In genomic region chr11:69157822-69158231, GRCh38 we compare ENCODE assay signal across 20 cellular contexts. TPM values are rescaled to one million over a fixed set of nuclear protein-coding genes. Genes with fewer than 3 reads are reported as not detected.
A peak's percentile ranks its signal among the peaks of the same experiment; 100 is the strongest.
DNase-seq lines count a peak whose midpoint lies in the region; ATAC-seq and TF ChIP-seq lines count a peak whose summit lies in the region.
"Had no signal": no experiment of that assay in that cellular context is flagged by ENCODE, and none has a peak within 500 bp of the region (broad histone marks: within the 10 kb centered on the region; RNA-seq: fewer than 3 reads in every experiment).

No MANE protein-coding gene starts in this region.

- H3K9ac ChIP-seq in mucosa of stomach (ENCODE audit: low read length) = peak overlapping the region; percentile 31

- H3K27me3 ChIP-seq in H7 (ENCODE audit: control insufficient read depth, insufficient read depth, low read length) (no peaks in the 10 kb centered on the region), body of pancreas (no peaks in the 10 kb centered on the region), mucosa of stomach (ENCODE audit: control insufficient read depth, insufficient read depth, low read length) (peaks cover 15% of the 10 kb centered on the region), stomach (peaks cover 0 to 30% (median 0%) of the 10 kb centered on the region in 3 donors)

- peaks cover 5% of the 10 kb centered on the region for H3K9me3 Mint-ChIP-seq in mesothelial cell of epicardium
- H3K9me3 Mint-ChIP-seq: stimulated activated effector memory CD8-positive, alpha-beta T cell treated with anti-CD3 and anti-CD28 coated beads, Interleukin-12 subunit alpha, Interleukin-12 subunit beta, amount 100 ng/mL, for 72 hours had no signal

- peaks cover 4% of the 10 kb centered on the region for H3K27me3 Mint-ChIP-seq in mesothelial cell of epicardium (ENCODE audit: low read depth)
- H3K27me3 Mint-ChIP-seq: CD4-positive, CD25-positive, alpha-beta regulatory T cell had no signal

- H3K4me1 ChIP-seq in body of pancreas (peaks cover 28% of the 10 kb centered on the region), mucosa of stomach (ENCODE audit: control insufficient read depth, insufficient read depth, low read length) (peaks cover 13% of the 10 kb centered on the region), stomach (peaks cover 10 to 23% (median 15%) of the 10 kb centered on the region in 4 donors)
- H3K4me1 ChIP-seq: prostate gland had no signal

- H3K36me3 Mint-ChIP-seq in mesothelial cell of epicardium = no peaks in the 10 kb centered on the region
- H3K36me3 Mint-ChIP-seq: naive B cell; stimulated activated effector memory CD8-positive, alpha-beta T cell treated with anti-CD3 and anti-CD28 coated beads, Interleukin-12 subunit alpha, Interleukin-12 subunit beta, amount 100 ng/mL, for 72 hours had no signal

- H3K9me3 ChIP-seq in body of pancreas (no peaks in the 10 kb centered on the region), mucosa of stomach (ENCODE audit: control insufficient read depth, low read length) (no peaks in the 10 kb centered on the region), stomach (peaks cover 0 to 1% (median 0%) of the 10 kb centered on the region in 4 donors)
- H3K9me3 ChIP-seq: prostate gland had no signal

- TF ChIP-seq POLR2A in body of pancreas (IDR thresholded peaks at IDR 0.05) (no peak), stomach (IDR thresholded peaks at IDR 0.05) (no peak)

- DNase-seq in H7 (peak; percentile 56), body of pancreas (no peak), stomach (no peak), NCI-H524 treated with DMSO at 0.1 percent for 48 hours (lab: John Stamatoyannopoulos, UW) (no peak), mesothelial cell of epicardium (ENCODE audit: low spot score in 2 of 2, unreplicated experiment in 2 of 2) (no peak), SHP77 (lab: John Stamatoyannopoulos, UW) (no peak)
- DNase-seq: central memory CD4-positive, alpha-beta T cell; effector CD8-positive, alpha-beta T cell; glutamatergic neuron; MV-4-11; naive B cell; NCI-H2081 treated with DMSO at 0.1 percent for 48 hours; stimulated activated CD4-positive, alpha-beta T cell treated with anti-CD3 and anti-CD28 coated beads, Interleukin-15, amount 100 ng/mL, for 24 hours; T1000 had no signal

- no peak overlapping the region for H3K4me3 Mint-ChIP-seq in mesothelial cell of epicardium
- H3K4me3 Mint-ChIP-seq: activated T-helper 17 cell treated with anti-CD3 and anti-CD28 coated beads, Interleukin-2, amount 50 U/mL, for 72 hours; naive B cell; stimulated activated effector memory CD8-positive, alpha-beta T cell treated with anti-CD3 and anti-CD28 coated beads, Interleukin-12 subunit alpha, Interleukin-12 subunit beta, amount 100 ng/mL, for 72 hours had no signal

- no peak for TF ChIP-seq EP300 in stomach (IDR thresholded peaks at IDR 0.05)

- peaks cover 14% of the 10 kb centered on the region for H3K4me1 Mint-ChIP-seq in mesothelial cell of epicardium

- H3K27ac ChIP-seq in body of pancreas (peak overlapping the region; percentile 18 to 81 (median 72)), stomach (peak overlapping the region; percentile 30 to 70 (median 47))
- H3K27ac ChIP-seq: prostate gland had no signal

- H3K36me3 ChIP-seq in H7 (replicated peaks; ENCODE audit: control insufficient read depth, insufficient read depth, low read length) (no peaks in the 10 kb centered on the region), body of pancreas (replicated peaks in 1 of 2; ENCODE audit: insufficient read depth in 1 of 2, low read depth in 2 of 2) (no peaks in the 10 kb centered on the region), mucosa of stomach (ENCODE audit: control insufficient read depth, insufficient read depth, low read length) (no peaks in the 10 kb centered on the region), stomach (no peaks in the 10 kb centered on the region)
- H3K36me3 ChIP-seq: prostate gland had no signal

- H3K27ac Mint-ChIP-seq in mesothelial cell of epicardium = no peak overlapping the region
- H3K27ac Mint-ChIP-seq: activated T-helper 17 cell treated with anti-CD3 and anti-CD28 coated beads, Interleukin-2, amount 50 U/mL, for 72 hours; stimulated activated effector memory CD8-positive, alpha-beta T cell treated with anti-CD3 and anti-CD28 coated beads, Interleukin-12 subunit alpha, Interleukin-12 subunit beta, amount 100 ng/mL, for 72 hours had no signal

- 89 to 95% methylated on average over 11 to 12 of the region's 15 CpGs for WGBS in body of pancreas, 2 donors
- WGBS in stomach, 5 donors = 84 to 91% (median 89%) methylated on average over 5 to 15 of the region's 15 CpGs

- TF ChIP-seq CTCF in body of pancreas (IDR thresholded peaks at IDR 0.05) = no peak
- TF ChIP-seq CTCF in stomach (IDR thresholded peaks at IDR 0.05) = no peak
- no peak for TF ChIP-seq CTCF in mesothelial cell of epicardium (IDR thresholded peaks at IDR 0.05; ENCODE audit: unreplicated experiment)

- intact Hi-C loops in body of pancreas (cut with DNase I) (no loop called here), stomach (cut with DNase I; ENCODE audit: low total_unique reads) (no loop called here)

- ATAC-seq in body of pancreas (no peak), HG03565 (IDR thresholded peaks at IDR 0.05; ENCODE audit: unreplicated experiment) (no peak)
- ATAC-seq: stimulated activated effector memory CD8-positive, alpha-beta T cell treated with anti-CD3 and anti-CD28 coated beads, Interleukin-12 subunit alpha, Interleukin-12 subunit beta, amount 100 ng/mL, for 72 hours had no signal

- H3K4me3 ChIP-seq in H7 (ENCODE audit: insufficient read depth, low read depth, low read length) (no peak overlapping the region), body of pancreas (no peak overlapping the region), mucosa of stomach (ENCODE audit: low read length) (no peak overlapping the region), stomach (peak overlapping the region in 1 of 4 donors; percentile 27)
- H3K4me3 ChIP-seq: prostate gland had no signal

RNA-seq across cellular contexts. Expression of gene SMIM38, which starts 2.1 kb away (rescaled TPM):
- 0.28 and 0.67 TPM in 2 replicates for total RNA-seq in H7 (2014; rRNA removed; shearing (Covaris generic))
- total RNA-seq in body of pancreas = 10 to 100 TPM in 1 of 2 donors, 1 to 10 TPM in 1; 8.9 to 15.6 TPM
- 10 to 100 TPM in 2 of 5 donors, 1 to 10 TPM in 2, not detected in 1; 1.2 to 31.2 (median 14.7) TPM for total RNA-seq in stomach
- 10 to 100 TPM in 1 of 3 donors, 1 to 10 TPM in 2; 1.9 to 22.7 (median 8.1) TPM for polyA plus RNA-seq in stomach
- total RNA-seq in mesothelial cell of epicardium = 1.9 to 2.5 TPM (median 2.1 TPM) in 3 replicates
